Comparison of ENCODE assay signal across 20 cellular contexts in genomic region chr4:98226396-98226795, GRCh38.
"Had no signal": no experiment of that assay in that cellular context is flagged by ENCODE, and none has a peak within 500 bp of the region (broad histone marks: within the 10 kb centered on the region; RNA-seq: fewer than 3 reads in every experiment).

No MANE protein-coding gene starts in this region.

- H3K27me3 ChIP-seq: esophagus muscularis mucosa, gastrocnemius medialis, heart right ventricle, left lung, right atrium auricular region, stomach, transverse colon had no signal

- H3K36me3 ChIP-seq: esophagus muscularis mucosa, gastrocnemius medialis, heart right ventricle, left lung, lower lobe of right lung, right atrium auricular region, stomach, thoracic aorta, transverse colon had no signal

- H3K4me3 ChIP-seq: esophagus muscularis mucosa, gastrocnemius medialis, heart right ventricle, left lung, lower lobe of right lung, right atrium auricular region, stomach, thoracic aorta, transverse colon had no signal

- H3K9me3 ChIP-seq: esophagus muscularis mucosa, gastrocnemius medialis, heart right ventricle, left lung, lower lobe of right lung, right atrium auricular region, stomach, thoracic aorta, transverse colon had no signal

- FAIRE-seq: islet of Langerhans, small intestine had no signal

- ATAC-seq: effector memory CD8-positive, alpha-beta T cell; gastrocnemius medialis; heart right ventricle; left lung; lower lobe of right lung had no signal

- H3K4me1 ChIP-seq: esophagus muscularis mucosa, gastrocnemius medialis, heart right ventricle, left lung, lower lobe of right lung, right atrium auricular region, stomach, transverse colon had no signal

- H3K27ac ChIP-seq: epithelial cell of prostate, esophagus muscularis mucosa, gastrocnemius medialis, heart right ventricle, left lung, lower lobe of right lung, right atrium auricular region, stomach, thoracic aorta, transverse colon had no signal

- DNase-seq: effector memory CD8-positive, alpha-beta T cell; gastrocnemius medialis; heart right ventricle; hypothalamus; left lung; lower lobe of right lung; mesenchymal stem cell; midbrain; posterior cingulate gyrus; small intestine; stimulated activated CD4-positive, alpha-beta T cell treated with anti-CD3 and anti-CD28 coated beads, Interleukin-12 subunit alpha, Interleukin-12 subunit beta, amount 100 ng/mL, for 4 hours; stimulated activated naive CD4-positive, alpha-beta T cell; stomach; substantia nigra; transverse colon had no signal
